ENCODE assay signal across 14 cellular contexts in genomic region chr7:5200561-5201235, GRCh38. TPM values are rescaled to one million over a fixed set of nuclear protein-coding genes. Genes with fewer than 3 reads are reported as not detected.
A peak's percentile ranks its signal among the peaks of the same experiment; 100 is the strongest.
DNase-seq lines count a peak whose midpoint lies in the region; ATAC-seq and TF ChIP-seq lines count a peak whose summit lies in the region.
"Had no signal": no experiment of that assay in that cellular context is flagged by ENCODE, and none has a peak within 500 bp of the region (broad histone marks: within the 10 kb centered on the region; RNA-seq: fewer than 3 reads in every experiment).

No MANE protein-coding gene starts in this region.

- 86% methylated on average over 20 of the region's 20 CpGs for WGBS in thyroid gland, 2 donors
- 33 to 73% methylated on average over 2 to 8 of the region's 20 CpGs for WGBS in gastroesophageal sphincter (ENCODE audit: low coverage in 1 of 2), 2 donors

- no TSS peak for BruUV-seq in Caco-2 (replicated peaks; lab: Mats Ljungman, UMichigan)

- TF ChIP-seq POLR2A in thyroid gland (IDR thresholded peaks at IDR 0.05) (no peak), gastroesophageal sphincter (IDR thresholded peaks at IDR 0.05) (no peak)

- H3K27ac Mint-ChIP-seq in Caco-2 (ENCODE audit: unreplicated experiment): peak overlapping the region; percentile 35
- H3K27ac Mint-ChIP-seq in HFFc6: no peak overlapping the region

- no peak for DNase-seq in Caco-2
- DNase-seq in HFFc6: no peak
- DNase-seq in mesenteric fat pad (ENCODE audit: low spot score): peak; percentile 77
- peak; percentile 19 to 24 for DNase-seq in thyroid gland
- no peak for DNase-seq in NCI-H345 (lab: John Stamatoyannopoulos, UW)
- DNase-seq: BE2C; CD4-positive, alpha-beta memory T cell; DMS153; DMS79 treated with DMSO at 0.1 percent for 48 hours; EL had no signal

- TF ChIP-seq EP300 in gastroesophageal sphincter (IDR thresholded peaks at IDR 0.05): no peak

- POLR2A ChIA-PET in Caco-2 (lab: Charles Lee): no interaction called here

- H3K36me3 Mint-ChIP-seq in Caco-2 (ENCODE audit: insufficient read depth, unreplicated experiment): peaks cover 61% of the 10 kb centered on the region
- H3K36me3 Mint-ChIP-seq in HFFc6 (ENCODE audit: low read depth): peaks cover 6% of the 10 kb centered on the region; the same call in 1 of the 2 replicates

- H3K4me3 Mint-ChIP-seq in Caco-2 (ENCODE audit: unreplicated experiment) (no peak overlapping the region), HFFc6 (no peak overlapping the region)
- H3K4me3 Mint-ChIP-seq: CD4-positive, alpha-beta memory T cell had no signal

- CTCF ChIA-PET in Caco-2 (lab: Charles Lee): no interaction called here

- H3K4me1 Mint-ChIP-seq in Caco-2 (ENCODE audit: low read depth, unreplicated experiment) (no peaks in the 10 kb centered on the region), HFFc6 (ENCODE audit: low read depth) (no peaks in the 10 kb centered on the region; the same call in 1 of the 2 replicates)

- peaks cover 8% of the 10 kb centered on the region; the same call in 1 of the 2 replicates for H3K4me1 ChIP-seq in Caco-2
- H3K4me1 ChIP-seq in thyroid gland: peaks cover 0 to 4% of the 10 kb centered on the region in 2 donors
- peaks cover 0 to 36% (median 0%) of the 10 kb centered on the region in 3 donors for H3K4me1 ChIP-seq in gastroesophageal sphincter
- H3K4me1 ChIP-seq: BE2C had no signal

- H3K9me3 Mint-ChIP-seq in Caco-2 (ENCODE audit: unreplicated experiment) (no peaks in the 10 kb centered on the region), HFFc6 (no peaks in the 10 kb centered on the region)
- H3K9me3 Mint-ChIP-seq: CD4-positive, alpha-beta memory T cell had no signal

- H3K27me3 Mint-ChIP-seq in Caco-2 (ENCODE audit: insufficient read depth, unreplicated experiment) (no peaks in the 10 kb centered on the region), HFFc6 (ENCODE audit: insufficient read depth) (no peaks in the 10 kb centered on the region)
- H3K27me3 Mint-ChIP-seq: CD4-positive, alpha-beta memory T cell had no signal

- no peaks in the 10 kb centered on the region for H3K27me3 ChIP-seq in Caco-2 (replicated peaks; ENCODE audit: control insufficient read depth, insufficient read depth, low read length)
- no peaks in the 10 kb centered on the region for H3K27me3 ChIP-seq in thyroid gland
- H3K27me3 ChIP-seq in gastroesophageal sphincter: no peaks in the 10 kb centered on the region
- H3K27me3 ChIP-seq: BE2C had no signal

- H3K4me3 ChIP-seq in Caco-2 (ENCODE audit: low read depth, low read length) (no peak overlapping the region), thyroid gland (replicated peaks in 1 of 3) (no peak overlapping the region), gastroesophageal sphincter (no peak overlapping the region)

- H3K9me3 ChIP-seq in Caco-2 (no peaks in the 10 kb centered on the region), thyroid gland (no peaks in the 10 kb centered on the region), gastroesophageal sphincter (no peaks in the 10 kb centered on the region)
- H3K9me3 ChIP-seq: BE2C had no signal

- ATAC-seq in gastroesophageal sphincter (no peak), HG03045 (IDR thresholded peaks at IDR 0.05; ENCODE audit: unreplicated experiment) (no peak)

- intact Hi-C loops in Caco-2 (cut with micrococcal nuclease; ENCODE audit: unreplicated experiment): no loop called here
- intact Hi-C loops in thyroid gland (cut with DNase I): no loop called here

- H3K36me3 ChIP-seq in Caco-2 (ENCODE audit: control insufficient read depth, insufficient read depth, low read length): peaks cover 1% of the 10 kb centered on the region; the same call in 1 of the 2 replicates
- H3K36me3 ChIP-seq in thyroid gland: peaks cover 5 to 9% of the 10 kb centered on the region in 2 donors
- peaks cover 0 to 71% of the 10 kb centered on the region in 2 donors for H3K36me3 ChIP-seq in gastroesophageal sphincter

- TF ChIP-seq CTCF in Caco-2 (IDR thresholded peaks at IDR 0.05; ENCODE audit: insufficient read depth in 1 of 2, low read depth in 1 of 2, low read length in 1 of 2, severe bottlenecking in 1 of 2, unreplicated experiment in 1 of 2) (no peak), HFFc6 (IDR thresholded peaks at IDR 0.05) (peak; percentile 18; the same call in 1 of the 2 replicates), thyroid gland (IDR thresholded peaks at IDR 0.05) (no peak), gastroesophageal sphincter (IDR thresholded peaks at IDR 0.05) (no peak)

- H3K27ac ChIP-seq in thyroid gland (no peak overlapping the region), gastroesophageal sphincter (no peak overlapping the region)
- H3K27ac ChIP-seq: C4-2B, HL-60 had no signal

RNA-seq across cellular contexts. Expression of gene WIPI2, which starts 10.7 kb away (rescaled TPM):
- total RNA-seq in Caco-2 (2022) (70.3 and 81.6 TPM in 2 replicates), mesenteric fat pad (65.9 TPM), thyroid gland (10 to 100 TPM; 64.1 to 85.2 (median 73.4) TPM), gastroesophageal sphincter (10 to 100 TPM; 51.2 to 59.2 (median 54.9) TPM)
- 10 to 100 TPM; 55.0 to 71.9 (median 59.2) TPM for total RNA-seq in HFFc6 (2021; fragmentation: NEBNext Ultra II Directional; extraction: Animal tissue kit (Norgen Biotek cat#: 25700))

Comparison
In these comparisons a context has a peak if more than half of its experiments do, and no peak if none do; other contexts are left out.
1. DNase-seq: peak in mesenteric fat pad (single experiment) and thyroid gland (2 of 2); none in Caco-2 (0 of 2), HFFc6 (single experiment) and NCI-H345 (single experiment).